ENCODE assay signal across 2 cellular contexts in genomic region chr9:12965303-12965702, GRCh38.
TF ChIP-seq lines count a peak whose summit lies in the region.

No MANE protein-coding gene starts in this region.

TF ChIP-seq in SK-N-SH, 30 proteins besides CTCF, POLR2A, EP300 and RAD21 (continued from another document):
- TF ChIP-seq IRF3 (IDR thresholded peaks at IDR 0.05; ENCODE audit: low read depth, low read length): no peak
- no peak for TF ChIP-seq PBX3 (IDR thresholded peaks at IDR 0.05)
- TF ChIP-seq NRF1 (IDR thresholded peaks at IDR 0.05; ENCODE audit: low read depth, low read length): no peak
- no peak for TF ChIP-seq TAF1 (IDR thresholded peaks at IDR 0.05; ENCODE audit: borderline replicate concordance, low read depth, low read length)
- no peak for TF ChIP-seq JUND (IDR thresholded peaks at IDR 0.05)
- no peak for TF ChIP-seq USF2 (IDR thresholded peaks at IDR 0.05; ENCODE audit: borderline replicate concordance, low read depth, low read length)
- no peak for TF ChIP-seq POLR2AphosphoS5 (IDR thresholded peaks at IDR 0.05; ENCODE audit: low read depth, low read length)
- no peak for TF ChIP-seq SIN3A (IDR thresholded peaks at IDR 0.05; ENCODE audit: borderline replicate concordance, low read depth, low read length)
- no peak for TF ChIP-seq MAX (IDR thresholded peaks at IDR 0.05; ENCODE audit: low read depth)
- no peak for TF ChIP-seq FOXJ3 (CRISPR knock-in tag; IDR thresholded peaks at IDR 0.05)
- no peak for TF ChIP-seq FOXM1 (IDR thresholded peaks at IDR 0.05; ENCODE audit: low read depth)
- no peak for TF ChIP-seq GABPA (IDR thresholded peaks at IDR 0.05; ENCODE audit: low read depth)
- peak; percentile 21 for TF ChIP-seq CHD2 (IDR thresholded peaks at IDR 0.05; ENCODE audit: low read length, partially characterized antibody)
- TF ChIP-seq TEAD4 (IDR thresholded peaks at IDR 0.05; ENCODE audit: borderline replicate concordance, insufficient read depth): no peak
- no peak for TF ChIP-seq NFIC (IDR thresholded peaks at IDR 0.05; ENCODE audit: borderline replicate concordance)
- TF ChIP-seq RFX5 (IDR thresholded peaks at IDR 0.05; ENCODE audit: low read length): no peak
- no peak for TF ChIP-seq TCF12 (IDR thresholded peaks at IDR 0.05)
- TF ChIP-seq RXRA (IDR thresholded peaks at IDR 0.05; ENCODE audit: borderline replicate concordance, low read depth): no peak
- TF ChIP-seq FOSL2 (IDR thresholded peaks at IDR 0.05; ENCODE audit: borderline replicate concordance, low read depth): no peak
- 0 out of 2 replicates have a peak, but pooled peaks have one; percentile 26 for TF ChIP-seq MXI1 (IDR thresholded peaks at IDR 0.05; ENCODE audit: low read depth, low read length)
- no peak for TF ChIP-seq ZBTB33 (IDR thresholded peaks at IDR 0.05; ENCODE audit: borderline replicate concordance, low read depth)

TF ChIP-seq in SK-N-SH treated with all-trans-retinoic acid at 6 μM for 48 hours, 23 proteins besides CTCF, POLR2A, EP300 and RAD21:
- TF ChIP-seq, protein P1, sequence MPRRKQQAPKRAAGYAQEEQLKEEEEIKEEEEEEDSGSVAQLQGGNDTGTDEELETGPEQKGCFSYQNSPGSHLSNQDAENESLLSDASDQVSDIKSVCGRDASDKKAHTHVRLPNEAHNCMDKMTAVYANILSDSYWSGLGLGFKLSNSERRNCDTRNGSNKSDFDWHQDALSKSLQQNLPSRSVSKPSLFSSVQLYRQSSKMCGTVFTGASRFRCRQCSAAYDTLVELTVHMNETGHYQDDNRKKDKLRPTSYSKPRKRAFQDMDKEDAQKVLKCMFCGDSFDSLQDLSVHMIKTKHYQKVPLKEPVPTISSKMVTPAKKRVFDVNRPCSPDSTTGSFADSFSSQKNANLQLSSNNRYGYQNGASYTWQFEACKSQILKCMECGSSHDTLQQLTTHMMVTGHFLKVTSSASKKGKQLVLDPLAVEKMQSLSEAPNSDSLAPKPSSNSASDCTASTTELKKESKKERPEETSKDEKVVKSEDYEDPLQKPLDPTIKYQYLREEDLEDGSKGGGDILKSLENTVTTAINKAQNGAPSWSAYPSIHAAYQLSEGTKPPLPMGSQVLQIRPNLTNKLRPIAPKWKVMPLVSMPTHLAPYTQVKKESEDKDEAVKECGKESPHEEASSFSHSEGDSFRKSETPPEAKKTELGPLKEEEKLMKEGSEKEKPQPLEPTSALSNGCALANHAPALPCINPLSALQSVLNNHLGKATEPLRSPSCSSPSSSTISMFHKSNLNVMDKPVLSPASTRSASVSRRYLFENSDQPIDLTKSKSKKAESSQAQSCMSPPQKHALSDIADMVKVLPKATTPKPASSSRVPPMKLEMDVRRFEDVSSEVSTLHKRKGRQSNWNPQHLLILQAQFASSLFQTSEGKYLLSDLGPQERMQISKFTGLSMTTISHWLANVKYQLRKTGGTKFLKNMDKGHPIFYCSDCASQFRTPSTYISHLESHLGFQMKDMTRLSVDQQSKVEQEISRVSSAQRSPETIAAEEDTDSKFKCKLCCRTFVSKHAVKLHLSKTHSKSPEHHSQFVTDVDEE (CRISPR knock-in tag; IDR thresholded peaks at IDR 0.05): no peak
- TF ChIP-seq OSR1 (CRISPR knock-in tag; IDR thresholded peaks at IDR 0.05) (no peak), ISL1 (CRISPR knock-in tag; IDR thresholded peaks at IDR 0.05) (no peak), ESRRG (CRISPR knock-in tag; IDR thresholded peaks at IDR 0.05) (no peak), ZNF8 (CRISPR knock-in tag; IDR thresholded peaks at IDR 0.05) (no peak), ZFP3 (CRISPR knock-in tag; IDR thresholded peaks at IDR 0.05) (no peak), ZNF70 (CRISPR knock-in tag; IDR thresholded peaks at IDR 0.05) (no peak), SNAI2 (CRISPR knock-in tag; IDR thresholded peaks at IDR 0.05) (no peak), CREB5 (CRISPR knock-in tag; IDR thresholded peaks at IDR 0.05; ENCODE audit: low read depth) (no peak), PATZ1 (CRISPR knock-in tag; IDR thresholded peaks at IDR 0.05; ENCODE audit: borderline replicate concordance) (no peak), BACH2 (CRISPR knock-in tag; IDR thresholded peaks at IDR 0.05; ENCODE audit: borderline replicate concordance) (no peak), CSDC2 (CRISPR knock-in tag; IDR thresholded peaks at IDR 0.05) (no peak), ARNTL (CRISPR knock-in tag; IDR thresholded peaks at IDR 0.05; ENCODE audit: borderline replicate concordance, low read depth) (no peak), ZC3H10 (CRISPR knock-in tag; IDR thresholded peaks at IDR 0.05) (no peak), RARB (CRISPR knock-in tag; IDR thresholded peaks at IDR 0.05) (no peak), TOX (CRISPR knock-in tag; IDR thresholded peaks at IDR 0.05; ENCODE audit: borderline replicate concordance) (no peak), TCF4 (CRISPR knock-in tag; IDR thresholded peaks at IDR 0.05; ENCODE audit: borderline replicate concordance) (no peak), GLIS3 (CRISPR knock-in tag; IDR thresholded peaks at IDR 0.05) (no peak)
- TF ChIP-seq, protein P2, sequence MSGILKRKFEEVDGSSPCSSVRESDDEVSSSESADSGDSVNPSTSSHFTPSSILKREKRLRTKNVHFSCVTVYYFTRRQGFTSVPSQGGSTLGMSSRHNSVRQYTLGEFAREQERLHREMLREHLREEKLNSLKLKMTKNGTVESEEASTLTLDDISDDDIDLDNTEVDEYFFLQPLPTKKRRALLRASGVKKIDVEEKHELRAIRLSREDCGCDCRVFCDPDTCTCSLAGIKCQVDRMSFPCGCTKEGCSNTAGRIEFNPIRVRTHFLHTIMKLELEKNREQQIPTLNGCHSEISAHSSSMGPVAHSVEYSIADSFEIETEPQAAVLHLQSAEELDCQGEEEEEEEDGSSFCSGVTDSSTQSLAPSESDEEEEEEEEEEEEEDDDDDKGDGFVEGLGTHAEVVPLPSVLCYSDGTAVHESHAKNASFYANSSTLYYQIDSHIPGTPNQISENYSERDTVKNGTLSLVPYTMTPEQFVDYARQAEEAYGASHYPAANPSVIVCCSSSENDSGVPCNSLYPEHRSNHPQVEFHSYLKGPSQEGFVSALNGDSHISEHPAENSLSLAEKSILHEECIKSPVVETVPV (CRISPR knock-in tag; IDR thresholded peaks at IDR 0.05): no peak
